ENCODE assay signal across 8 cellular contexts in the genomic region with DNA sequence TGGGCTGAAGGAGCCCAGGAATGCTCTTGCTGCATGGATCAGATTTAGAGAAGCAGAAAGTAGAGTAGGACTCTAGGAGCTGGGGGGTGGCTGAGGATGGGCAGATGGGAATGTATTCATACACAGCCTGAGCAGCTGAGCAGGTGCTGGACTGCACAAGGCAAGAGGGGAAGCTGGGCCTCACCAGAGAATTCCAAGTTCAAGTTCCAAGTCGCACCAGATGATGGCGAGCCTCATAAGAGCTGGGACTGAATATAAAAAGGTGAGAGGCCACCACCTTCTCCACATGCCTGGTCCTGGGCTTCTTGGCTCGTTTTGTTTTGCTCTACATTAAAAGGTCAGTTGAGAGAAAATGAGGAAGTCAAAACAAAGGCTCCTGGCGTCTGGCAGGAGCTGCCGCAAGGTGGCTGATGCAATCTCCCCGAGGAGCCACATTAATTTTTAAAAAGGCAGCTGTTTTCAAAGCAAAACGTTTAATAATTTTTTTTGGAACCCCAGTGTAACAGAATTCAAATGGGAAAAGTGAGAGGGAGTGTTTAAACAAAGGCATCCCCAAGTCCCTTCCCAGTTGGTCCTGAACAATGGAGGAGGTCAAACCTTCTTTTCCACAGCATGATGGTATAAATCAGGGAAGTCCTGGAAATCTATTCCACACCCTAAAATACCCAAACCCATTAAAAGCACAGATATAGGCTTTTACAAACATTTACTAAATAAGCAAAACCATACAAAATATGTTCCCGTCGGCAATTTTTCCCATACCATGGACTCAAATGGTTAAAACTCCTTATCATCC. TPM values are rescaled to one million over a fixed set of nuclear protein-coding genes. Genes with fewer than 3 reads are reported as not detected.
DNase-seq lines count a peak whose midpoint lies in the region; ATAC-seq and TF ChIP-seq lines count a peak whose summit lies in the region.

No MANE protein-coding gene starts in this region.

- no peaks in the 10 kb centered on the region for H3K36me3 ChIP-seq in aorta (ENCODE audit: control insufficient read depth in 1 of 2, insufficient read depth in 2 of 2, low read length in 1 of 2)

- no peak overlapping the region for H3K4me3 Mint-ChIP-seq in activated CD4-positive, alpha-beta memory T cell treated with anti-CD3 and anti-CD28 coated beads for 36 hours

- H3K27ac ChIP-seq in aorta (ENCODE audit: low read depth in 1 of 2, low read length in 2 of 2): peak overlapping the region in 1 of 2 donors; percentile 17

- no peaks in the 10 kb centered on the region for H3K27me3 ChIP-seq in aorta (ENCODE audit: control insufficient read depth in 1 of 2, insufficient read depth in 2 of 2, low read length in 1 of 2)

- H3K4me1 ChIP-seq in aorta (ENCODE audit: control insufficient read depth in 1 of 2, insufficient read depth in 2 of 2, low read length in 2 of 2): peaks cover 0 to 9% of the 10 kb centered on the region in 2 donors

- CTCF ChIA-PET in activated CD4-positive, alpha-beta memory T cell treated with anti-CD3 and anti-CD28 coated beads for 36 hours (lab: Charles Lee): interaction anchor here (1.4 to 2.7 kb wide), 2 partner anchors 9 to 13 kb away, joined by 5 to 27 read pairs; a partner anchor contains a TSS

- 60 to 66% methylated on average over 9 of the region's 9 CpGs for WGBS in aorta, 2 donors

- DNase-seq in Right ventricle myocardium inferior (ENCODE audit: missing footprints) (peak; percentile 65), cardiac septum (ENCODE audit: low spot score) (no peak), kidney tubule cell (ENCODE audit: low spot score) (peak; percentile 58), aorta (no peak), NCI-H446 (lab: John Stamatoyannopoulos, UW) (no peak), cerebellar nuclear complex (lab: John Stamatoyannopoulos, UW) (no peak), GM10266 (ENCODE audit: extremely low spot score) (no peak)
- DNase-seq in activated CD4-positive, alpha-beta memory T cell treated with anti-CD3 and anti-CD28 coated beads for 36 hours: no peak

- no peaks in the 10 kb centered on the region for H3K27me3 Mint-ChIP-seq in activated CD4-positive, alpha-beta memory T cell treated with anti-CD3 and anti-CD28 coated beads for 36 hours

- H3K27ac Mint-ChIP-seq in activated CD4-positive, alpha-beta memory T cell treated with anti-CD3 and anti-CD28 coated beads for 36 hours: peak overlapping the region; percentile 85

- H3K9me3 Mint-ChIP-seq in activated CD4-positive, alpha-beta memory T cell treated with anti-CD3 and anti-CD28 coated beads for 36 hours: peaks cover 23% of the 10 kb centered on the region

- intact Hi-C loops in Right ventricle myocardium inferior (cut with DNase I) (no loop called here), cardiac septum (cut with DNase I) (loop anchor here (2.0 kb wide), 1 partner anchor 14 kb away; no protein-coding TSS in a partner anchor), aorta (cut with DNase I) (loop anchor here in 1 of 2 donors (10.0 kb wide), 1 partner anchor 376 kb away; no protein-coding TSS in a partner anchor)
- intact Hi-C loops in activated CD4-positive, alpha-beta memory T cell treated with anti-CD3 and anti-CD28 coated beads for 36 hours (cut with micrococcal nuclease): loop anchor here (1.0 to 10.0 kb wide), 4 partner anchors 8 to 846 kb away; a partner anchor contains a TSS

- no peak for ATAC-seq in Right ventricle myocardium inferior
- ATAC-seq in aorta (ENCODE audit: low FRiP score): peak; percentile 28

- no peak overlapping the region for H3K4me3 ChIP-seq in aorta (ENCODE audit: low read length in 2 of 2)

- no peak for TF ChIP-seq CTCF in GM10266 (IDR thresholded peaks at IDR 0.05; ENCODE audit: control insufficient read depth, insufficient read depth, low read depth, missing control alignments)

- H3K36me3 Mint-ChIP-seq in activated CD4-positive, alpha-beta memory T cell treated with anti-CD3 and anti-CD28 coated beads for 36 hours: peaks cover 59% of the 10 kb centered on the region

- POLR2A ChIA-PET in activated CD4-positive, alpha-beta memory T cell treated with anti-CD3 and anti-CD28 coated beads for 36 hours (lab: Charles Lee): interaction anchor here (1.8 to 1.9 kb wide), 3 partner anchors 8 to 13 kb away, joined by 4 to 14 read pairs (median 7); a partner anchor contains a TSS

- peaks cover 28% of the 10 kb centered on the region for H3K4me1 Mint-ChIP-seq in activated CD4-positive, alpha-beta memory T cell treated with anti-CD3 and anti-CD28 coated beads for 36 hours (ENCODE audit: low read depth)

- H3K9me3 ChIP-seq in aorta (ENCODE audit: control insufficient read depth, low read length): no peaks in the 10 kb centered on the region

RNA-seq across cellular contexts. Expression of a gene that starts 9.5 kb away (rescaled TPM):
- total RNA-seq in Right ventricle myocardium inferior (22.5 TPM), cardiac septum (24.0 TPM), aorta (10 to 100 TPM; 22.7 to 31.7 TPM)
- total RNA-seq in activated CD4-positive, alpha-beta memory T cell treated with anti-CD3 and anti-CD28 coated beads for 36 hours: 10 to 100 TPM; 41.6 to 43.6 TPM
- polyA plus RNA-seq in aorta: 10 to 100 TPM; 17.8 to 26.0 TPM

RNA-seq across cellular contexts. Expression of a gene that starts 13.2 kb away (rescaled TPM):
- total RNA-seq in Right ventricle myocardium inferior (24.3 TPM), cardiac septum (15.2 TPM), aorta (10 to 100 TPM; 12.0 to 32.4 TPM)
- total RNA-seq in activated CD4-positive, alpha-beta memory T cell treated with anti-CD3 and anti-CD28 coated beads for 36 hours: 1 to 10 TPM; 8.6 to 10.0 TPM
- polyA plus RNA-seq in aorta: 10 to 100 TPM; 10.9 to 21.1 TPM

RNA-seq across cellular contexts. Expression of a gene that starts 50.3 kb away (rescaled TPM):
- total RNA-seq in Right ventricle myocardium inferior (3.8 TPM), cardiac septum (5.2 TPM), aorta (10 to 100 TPM; 16.6 to 41.4 TPM)
- 10 to 100 TPM; 10.3 to 11.0 TPM for total RNA-seq in activated CD4-positive, alpha-beta memory T cell treated with anti-CD3 and anti-CD28 coated beads for 36 hours
- polyA plus RNA-seq in aorta: 10 to 100 TPM; 12.6 to 37.8 TPM

Comparison
In these comparisons a context has a peak if more than half of its experiments do, and no peak if none do; other contexts are left out.
1. DNase-seq: peak in Right ventricle myocardium inferior (single experiment) and kidney tubule cell (single experiment); none in cardiac septum (single experiment), activated CD4-positive, alpha-beta memory T cell treated with anti-CD3 and anti-CD28 coated beads for 36 hours (single experiment), aorta (0 of 2), NCI-H446 (0 of 2), cerebellar nuclear complex (0 of 2) and GM10266 (single experiment).